ENCODE assay signal across 12 cellular contexts in the genomic region with DNA sequence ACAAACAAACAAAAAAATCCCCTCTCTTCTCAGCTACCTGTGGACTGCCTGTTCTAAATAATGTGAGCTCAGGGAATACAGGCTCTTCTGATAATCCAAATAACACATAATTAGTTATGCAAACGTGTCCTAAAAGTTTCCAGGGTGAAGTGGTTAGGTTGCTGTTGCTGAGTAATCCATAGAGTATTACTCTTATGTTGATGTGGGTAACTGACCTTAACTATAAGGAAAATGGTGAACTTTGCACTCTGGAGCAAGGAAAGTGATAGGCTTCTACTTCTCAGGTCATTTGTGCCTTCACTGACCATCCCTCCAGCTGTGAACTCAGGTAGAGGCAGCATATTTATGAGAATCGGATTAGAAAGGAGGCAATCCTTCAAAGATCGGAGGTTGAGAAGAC. TPM values are rescaled to one million over a fixed set of nuclear protein-coding genes. Genes with fewer than 3 reads are reported as not detected.
DNase-seq lines count a peak whose midpoint lies in the region; ATAC-seq and TF ChIP-seq lines count a peak whose summit lies in the region.
"Had no signal": no experiment of that assay in that cellular context is flagged by ENCODE, and none has a peak within 500 bp of the region (broad histone marks: within the 10 kb centered on the region; RNA-seq: fewer than 3 reads in every experiment).

No MANE protein-coding gene starts in this region.

- H3K9me2 ChIP-seq in DOHH2 (replicated peaks; ENCODE audit: control insufficient read depth, low read length) (no peaks in the 10 kb centered on the region), MM.1S (replicated peaks; ENCODE audit: insufficient read depth, low read length) (no peaks in the 10 kb centered on the region)

- intact Hi-C loops in dendritic cell treated with granulocyte-macrophage colony-stimulating factor and Interleukin-4, amounts not matched to agents 40 ng/mL and 50 ng/mL, for 4 days (cut with micrococcal nuclease) = no loop called here

- H3K4me3 Mint-ChIP-seq in dendritic cell treated with granulocyte-macrophage colony-stimulating factor and Interleukin-4, amounts not matched to agents 40 ng/mL and 50 ng/mL, for 4 days = no peak overlapping the region
- peak overlapping the region; percentile 57 for H3K4me3 Mint-ChIP-seq in stimulated activated effector memory CD8-positive, alpha-beta T cell treated with anti-CD3 and anti-CD28 coated beads, Interleukin-12 subunit alpha, Interleukin-12 subunit beta, amount 100 ng/mL, for 72 hours
- no peak overlapping the region for H3K4me3 Mint-ChIP-seq in glutamatergic neuron (ENCODE audit: unreplicated experiment)

- no peaks in the 10 kb centered on the region for H3K27me3 Mint-ChIP-seq in dendritic cell treated with granulocyte-macrophage colony-stimulating factor and Interleukin-4, amounts not matched to agents 40 ng/mL and 50 ng/mL, for 4 days
- no peaks in the 10 kb centered on the region for H3K27me3 Mint-ChIP-seq in glutamatergic neuron (ENCODE audit: unreplicated experiment)

- H4K20me1 ChIP-seq in DOHH2 (ENCODE audit: control insufficient read depth, insufficient read depth, low read depth, low read length) (no peaks in the 10 kb centered on the region), MM.1S (ENCODE audit: insufficient read depth, low read length) (no peaks in the 10 kb centered on the region; the same call in 1 of the 2 replicates)

- H3F3A ChIP-seq in DOHH2 (ENCODE audit: control insufficient read depth, insufficient read depth) (no peaks in the 10 kb centered on the region), MM.1S (ENCODE audit: insufficient read depth, low read length) (peaks cover 6% of the 10 kb centered on the region; the same call in 1 of the 2 replicates)

- peaks cover 36% of the 10 kb centered on the region for H3K36me3 Mint-ChIP-seq in dendritic cell treated with granulocyte-macrophage colony-stimulating factor and Interleukin-4, amounts not matched to agents 40 ng/mL and 50 ng/mL, for 4 days (ENCODE audit: low read depth)
- H3K36me3 Mint-ChIP-seq in stimulated activated effector memory CD8-positive, alpha-beta T cell treated with anti-CD3 and anti-CD28 coated beads, Interleukin-12 subunit alpha, Interleukin-12 subunit beta, amount 100 ng/mL, for 72 hours = peaks cover 89% of the 10 kb centered on the region
- no peaks in the 10 kb centered on the region for H3K36me3 Mint-ChIP-seq in glutamatergic neuron (ENCODE audit: unreplicated experiment)

- H3K36me3 ChIP-seq in DOHH2 (ENCODE audit: control insufficient read depth, low read length) = peaks cover 3% of the 10 kb centered on the region; the same call in 1 of the 2 replicates
- H3K36me3 ChIP-seq in MM.1S (replicated peaks; ENCODE audit: insufficient read depth, low read length) = no peaks in the 10 kb centered on the region

- peak overlapping the region; percentile 56 for H3K27ac Mint-ChIP-seq in dendritic cell treated with granulocyte-macrophage colony-stimulating factor and Interleukin-4, amounts not matched to agents 40 ng/mL and 50 ng/mL, for 4 days
- peak overlapping the region; percentile 91 for H3K27ac Mint-ChIP-seq in stimulated activated effector memory CD8-positive, alpha-beta T cell treated with anti-CD3 and anti-CD28 coated beads, Interleukin-12 subunit alpha, Interleukin-12 subunit beta, amount 100 ng/mL, for 72 hours
- no peak overlapping the region for H3K27ac Mint-ChIP-seq in glutamatergic neuron (ENCODE audit: unreplicated experiment)

- peaks cover 98% of the 10 kb centered on the region for H3K79me2 ChIP-seq in DOHH2 (ENCODE audit: control insufficient read depth, low read length)
- peaks cover 97% of the 10 kb centered on the region for H3K79me2 ChIP-seq in MM.1S (ENCODE audit: low read length)

- peaks cover 62% of the 10 kb centered on the region for H3K4me1 Mint-ChIP-seq in dendritic cell treated with granulocyte-macrophage colony-stimulating factor and Interleukin-4, amounts not matched to agents 40 ng/mL and 50 ng/mL, for 4 days (ENCODE audit: low read depth)
- peaks cover 74% of the 10 kb centered on the region for H3K4me1 Mint-ChIP-seq in stimulated activated effector memory CD8-positive, alpha-beta T cell treated with anti-CD3 and anti-CD28 coated beads, Interleukin-12 subunit alpha, Interleukin-12 subunit beta, amount 100 ng/mL, for 72 hours
- no peaks in the 10 kb centered on the region for H3K4me1 Mint-ChIP-seq in glutamatergic neuron (ENCODE audit: low read depth, unreplicated experiment)

- H2AFZ ChIP-seq in MM.1S (ENCODE audit: low read length) = no peak overlapping the region

- peak; percentile 61 for ATAC-seq in stimulated activated effector memory CD8-positive, alpha-beta T cell treated with anti-CD3 and anti-CD28 coated beads, Interleukin-12 subunit alpha, Interleukin-12 subunit beta, amount 100 ng/mL, for 72 hours
- ATAC-seq in GM21390 (IDR thresholded peaks at IDR 0.05; ENCODE audit: unreplicated experiment) = no peak

- no peak for DNase-seq in MM.1S
- DNase-seq in stimulated activated effector memory CD8-positive, alpha-beta T cell treated with anti-CD3 and anti-CD28 coated beads, Interleukin-12 subunit alpha, Interleukin-12 subunit beta, amount 100 ng/mL, for 72 hours (ENCODE audit: low spot score in 2 of 2) = no peak
- DNase-seq in globus pallidus (ENCODE audit: low spot score) = no peak
- no peak for DNase-seq in glutamatergic neuron
- DNase-seq: Caco-2, dermis blood vessel endothelial cell, NCI-H187 treated with DMSO at 0.1 percent for 48 hours, retina, substantia nigra had no signal

- TF ChIP-seq CTCF in DOHH2 (IDR thresholded peaks at IDR 0.05; ENCODE audit: low read depth, low read length, poor library complexity, severe bottlenecking) (no peak), MM.1S (IDR thresholded peaks at IDR 0.05; ENCODE audit: low read length) (no peak), glutamatergic neuron (IDR thresholded peaks at IDR 0.05; ENCODE audit: partially characterized antibody, unreplicated experiment) (no peak)

- H3K27ac ChIP-seq in DOHH2 (ENCODE audit: low read depth, low read length) (no peak overlapping the region), MM.1S (ENCODE audit: low read length) (peak overlapping the region; percentile 48; the same call in 1 of the 2 replicates)

- H3K4me2 ChIP-seq in DOHH2 (ENCODE audit: low read length) = peak overlapping the region; percentile 56
- peak overlapping the region; percentile 2; the same call in 1 of the 2 replicates for H3K4me2 ChIP-seq in MM.1S (ENCODE audit: low read depth, low read length)

- H3K9me3 ChIP-seq in DOHH2 (ENCODE audit: control insufficient read depth, insufficient read depth, low read length) (no peaks in the 10 kb centered on the region), MM.1S (replicated peaks; ENCODE audit: insufficient read depth, low read length) (no peaks in the 10 kb centered on the region)
- H3K9me3 ChIP-seq: Caco-2 had no signal

- H3K27me3 ChIP-seq in DOHH2 (ENCODE audit: control insufficient read depth, low read length) (no peaks in the 10 kb centered on the region), MM.1S (replicated peaks; ENCODE audit: insufficient read depth, low read length) (no peaks in the 10 kb centered on the region)

- H3K4me1 ChIP-seq in DOHH2 (ENCODE audit: control insufficient read depth, low read length) (peaks cover 85% of the 10 kb centered on the region), MM.1S (ENCODE audit: low read length) (peaks cover 49% of the 10 kb centered on the region)
- H3K4me1 ChIP-seq: Caco-2 had no signal

- no peaks in the 10 kb centered on the region for H3K9me3 Mint-ChIP-seq in dendritic cell treated with granulocyte-macrophage colony-stimulating factor and Interleukin-4, amounts not matched to agents 40 ng/mL and 50 ng/mL, for 4 days
- H3K9me3 Mint-ChIP-seq in stimulated activated effector memory CD8-positive, alpha-beta T cell treated with anti-CD3 and anti-CD28 coated beads, Interleukin-12 subunit alpha, Interleukin-12 subunit beta, amount 100 ng/mL, for 72 hours = no peaks in the 10 kb centered on the region
- no peaks in the 10 kb centered on the region for H3K9me3 Mint-ChIP-seq in glutamatergic neuron (ENCODE audit: unreplicated experiment)

- no peak overlapping the region for H3K9ac ChIP-seq in MM.1S (ENCODE audit: low read length)

- no peak overlapping the region for H3K4me3 ChIP-seq in DOHH2 (ENCODE audit: low read length)
- no peak overlapping the region for H3K4me3 ChIP-seq in MM.1S (ENCODE audit: low read length)

RNA-seq across cellular contexts. Expression of a gene that starts 19.9 kb away (rescaled TPM):
- total RNA-seq in glutamatergic neuron (ENCODE audit: unreplicated experiment) = 72.3 TPM
